ENCODE assay signal across 10 cellular contexts in the genomic region with DNA sequence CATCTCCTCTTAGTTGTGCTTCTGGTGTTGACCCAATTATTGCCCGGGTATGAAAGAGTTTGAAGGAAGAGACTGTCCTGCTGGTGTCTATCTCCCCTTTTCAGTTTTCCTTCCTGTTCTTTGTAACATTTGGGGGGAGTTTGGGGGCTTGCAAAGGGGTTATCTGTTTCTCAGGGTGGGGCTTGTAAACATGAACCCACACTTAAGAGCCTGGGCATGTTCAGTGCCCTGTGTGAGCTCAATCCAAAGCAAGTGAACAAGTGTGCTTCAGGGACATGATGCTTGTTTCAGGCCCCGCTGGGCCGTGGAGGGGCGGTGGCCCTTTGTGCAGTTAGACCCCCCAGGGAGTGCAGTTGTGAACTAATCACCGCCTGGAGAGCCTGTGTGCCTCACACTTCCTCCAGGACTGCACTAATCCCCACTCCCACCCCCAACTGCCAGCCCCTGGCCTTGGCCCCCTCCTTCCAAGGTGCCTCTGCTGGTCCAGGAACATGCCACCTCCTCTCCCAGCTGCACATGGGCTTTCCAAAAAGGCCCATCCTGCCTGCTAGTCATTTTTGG. TPM values are rescaled to one million over a fixed set of nuclear protein-coding genes. Genes with fewer than 3 reads are reported as not detected.
DNase-seq lines count a peak whose midpoint lies in the region; ATAC-seq and TF ChIP-seq lines count a peak whose summit lies in the region.
"Had no signal": no experiment of that assay in that cellular context is flagged by ENCODE, and none has a peak within 500 bp of the region (broad histone marks: within the 10 kb centered on the region; RNA-seq: fewer than 3 reads in every experiment).

No MANE protein-coding gene starts in this region.

- DNase-seq in NCI-H345 (lab: John Stamatoyannopoulos, UW), result peak; percentile 30
- no peak for DNase-seq in esophagus muscularis mucosa (ENCODE audit: extremely low spot score)
- DNase-seq in COR-L47 (lab: John Stamatoyannopoulos, UW), result no peak
- DNase-seq: activated naive CD8-positive, alpha-beta T cell treated with anti-CD3 and anti-CD28 coated beads, Interleukin-2, amount 10 ng/mL, durations not matched to agents 7 days and 5 days; DMS153 had no signal

- TF ChIP-seq CTCF in C4-2B (conservative IDR thresholded peaks at IDR 0.05) (no peak), esophagus muscularis mucosa (IDR thresholded peaks at IDR 0.05) (no peak), neutrophil (IDR thresholded peaks at IDR 0.05) (no peak)

- peaks cover 83 to 100% (median 92%) of the 10 kb centered on the region in 4 donors for H3K4me1 ChIP-seq in esophagus muscularis mucosa
- peaks cover 75 to 79% of the 10 kb centered on the region in 2 experiments for H3K4me1 ChIP-seq in neutrophil (ENCODE audit: control insufficient read depth in 1 of 2, insufficient read depth in 1 of 2, low read depth in 1 of 2, low read length in 1 of 2)

- H3K36me3 ChIP-seq in esophagus muscularis mucosa, result no peaks in the 10 kb centered on the region
- no peaks in the 10 kb centered on the region for H3K36me3 ChIP-seq in neutrophil

- H3K27me3 ChIP-seq in esophagus muscularis mucosa (no peaks in the 10 kb centered on the region), neutrophil (no peaks in the 10 kb centered on the region)

- H3K9me3 ChIP-seq in esophagus muscularis mucosa (no peaks in the 10 kb centered on the region), neutrophil (no peaks in the 10 kb centered on the region)

- H3K4me3 ChIP-seq in esophagus muscularis mucosa, result no peak overlapping the region
- H3K4me3 ChIP-seq in neutrophil (ENCODE audit: low read depth in 1 of 2, low read length in 1 of 2), result peak overlapping the region; percentile 48 to 53

- WGBS in esophagus muscularis mucosa, result 80% methylated on average over 4 of the region's 5 CpGs

- peak overlapping the region; percentile 34 for H3K27ac ChIP-seq in C4-2B
- H3K27ac ChIP-seq in esophagus muscularis mucosa (replicated peaks in 1 of 4), result peak overlapping the region; percentile 41 to 78 (median 69)
- peak overlapping the region; percentile 87 for H3K27ac ChIP-seq in neutrophil

- TF ChIP-seq EP300 in esophagus muscularis mucosa (IDR thresholded peaks at IDR 0.05), result no peak

- TF ChIP-seq POLR2A in esophagus muscularis mucosa (IDR thresholded peaks at IDR 0.05; ENCODE audit: low read depth), result no peak

- intact Hi-C loops in esophagus muscularis mucosa (cut with DNase I), result loop anchor here (5.0 kb wide), 1 partner anchor 54 kb away; no protein-coding TSS in a partner anchor

- ATAC-seq in GM21723 (IDR thresholded peaks at IDR 0.05; ENCODE audit: unreplicated experiment), result no peak
- ATAC-seq in HG03342 (IDR thresholded peaks at IDR 0.05; ENCODE audit: unreplicated experiment), result no peak
- ATAC-seq in HG03439 (IDR thresholded peaks at IDR 0.05; ENCODE audit: unreplicated experiment), result no peak

RNA-seq across cellular contexts. Expression of a gene that starts 58.1 kb away (rescaled TPM):
- total RNA-seq in esophagus muscularis mucosa, result 10 to 100 TPM; 17.7 to 36.6 (median 28.8) TPM

Comparison
In these comparisons a context has a peak if more than half of its experiments do, and no peak if none do; other contexts are left out.
1. H3K27ac ChIP-seq: peak in every context shown above with its lines; median percentile 87 in neutrophil; 69 in esophagus muscularis mucosa; 34 in C4-2B.
2. H3K4me3 ChIP-seq: peak in neutrophil (2 of 2); none in esophagus muscularis mucosa (0 of 4).